Comparison of ENCODE assay signal across 9 cellular contexts in the genomic region with DNA sequence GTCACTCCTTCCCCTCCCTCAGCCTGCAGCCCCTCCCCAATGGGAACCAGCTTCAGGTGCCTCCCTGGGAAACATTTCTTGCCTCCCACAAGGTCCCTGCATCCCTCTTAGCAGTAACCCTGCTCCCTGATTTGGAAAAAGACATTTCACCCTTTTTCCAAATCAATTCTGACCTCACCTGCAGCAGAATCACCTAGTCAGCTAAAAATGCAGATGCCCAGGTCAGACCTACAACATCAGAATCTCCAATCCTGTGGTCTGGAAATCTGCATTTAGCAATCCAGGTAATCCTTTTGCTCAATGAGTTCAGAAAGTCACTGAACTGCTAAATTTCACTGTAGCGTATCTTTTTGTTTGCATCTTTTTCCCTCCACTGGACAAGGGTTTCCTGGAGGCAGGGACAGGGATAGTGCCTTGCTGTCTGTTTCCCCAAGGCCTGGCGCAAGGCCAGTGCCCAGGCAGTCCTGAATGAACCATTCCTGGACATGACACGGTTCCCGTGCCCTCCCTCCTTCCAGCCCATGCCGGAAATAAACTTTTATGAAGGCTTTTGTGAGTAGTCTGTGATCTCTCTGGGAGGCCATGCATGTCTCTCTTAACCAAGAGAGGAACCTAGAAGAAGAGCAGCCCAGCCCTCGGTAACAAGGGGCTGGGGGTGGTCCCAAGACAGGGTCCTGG. TPM values are rescaled to one million over a fixed set of nuclear protein-coding genes. Genes with fewer than 3 reads are reported as not detected.
A peak's percentile ranks its signal among the peaks of the same experiment; 100 is the strongest.
DNase-seq lines count a peak whose midpoint lies in the region; ATAC-seq and TF ChIP-seq lines count a peak whose summit lies in the region.
"Had no signal": no experiment of that assay in that cellular context is flagged by ENCODE, and none has a peak within 500 bp of the region (broad histone marks: within the 10 kb centered on the region; RNA-seq: fewer than 3 reads in every experiment).

No MANE protein-coding gene starts in this region.

- H3K9me3 ChIP-seq in WERI-Rb-1 (ENCODE audit: severe bottlenecking) (no peaks in the 10 kb centered on the region), skeletal muscle tissue (ENCODE audit: control insufficient read depth in 3 of 3, low read length in 3 of 3) (no peaks in the 10 kb centered on the region)
- H3K9me3 ChIP-seq: Peyer's patch had no signal

- CTCF ChIA-PET in GM10248 (lab: Yijun Ruan, JAX), result interaction anchor here (1.1 to 1.3 kb wide), 2 partner anchors 9 to 10 kb away, joined by 3 read pairs; no protein-coding TSS in a partner anchor

- no peaks in the 10 kb centered on the region for H3K36me3 ChIP-seq in WERI-Rb-1
- no peaks in the 10 kb centered on the region for H3K36me3 ChIP-seq in skeletal muscle tissue (ENCODE audit: control insufficient read depth in 3 of 3, insufficient read depth in 3 of 3, low read length in 3 of 3)
- H3K36me3 ChIP-seq: Peyer's patch had no signal

- peak overlapping the region in 2 of 3 donors; percentile 20 to 50 for H3K9ac ChIP-seq in skeletal muscle tissue (ENCODE audit: low read depth in 1 of 3, low read length in 3 of 3)

- intact Hi-C loops in left cardiac atrium (cut with DNase I), result no loop called here

- TF ChIP-seq CTCF in WERI-Rb-1 (IDR thresholded peaks at IDR 0.05; ENCODE audit: low read depth, low read length) (no peak), GM10248 (IDR thresholded peaks at IDR 0.05; ENCODE audit: control extremely low read depth, extremely low read depth, low read depth, missing control alignments) (no peak), GM13977 (IDR thresholded peaks at IDR 0.05; ENCODE audit: extremely low read depth, insufficient read depth, missing control alignments) (no peak)

- H3K27ac ChIP-seq in WERI-Rb-1 (peak overlapping the region; percentile 95), skeletal muscle tissue (ENCODE audit: low read depth, low read length) (peak overlapping the region; percentile 74)

- H3K27me3 ChIP-seq in WERI-Rb-1 (ENCODE audit: insufficient read depth, low read depth, severe bottlenecking) (no peaks in the 10 kb centered on the region), skeletal muscle tissue (ENCODE audit: control insufficient read depth in 3 of 3, insufficient read depth in 3 of 3, low read length in 3 of 3) (no peaks in the 10 kb centered on the region)
- H3K27me3 ChIP-seq: Peyer's patch had no signal

- peak overlapping the region; percentile 21; the same call in 1 of the 2 replicates for H3K4me3 ChIP-seq in WERI-Rb-1 (ENCODE audit: low read depth, low read length)
- H3K4me3 ChIP-seq in skeletal muscle tissue (ENCODE audit: low read length in 3 of 3), result no peak overlapping the region
- H3K4me3 ChIP-seq: Peyer's patch had no signal

- POLR2A ChIA-PET in GM10248 (lab: Yijun Ruan, JAX), result no interaction called here

- H3K4me1 ChIP-seq in skeletal muscle tissue (ENCODE audit: control insufficient read depth in 3 of 3, insufficient read depth in 3 of 3, low read length in 3 of 3), result peaks cover 18 to 44% (median 24%) of the 10 kb centered on the region in 3 donors

- DNase-seq in H4 (ENCODE audit: low spot score) (peak; percentile 61), WERI-Rb-1 (no peak), left cardiac atrium (peak; percentile 80), GM10248 (ENCODE audit: extremely low spot score) (no peak), GM13977 (ENCODE audit: low spot score) (no peak), GM03348 (ENCODE audit: low spot score) (no peak)
- DNase-seq: Peyer's patch had no signal

- ATAC-seq in left cardiac atrium, result peak; percentile 81
- ATAC-seq in GM21390 (IDR thresholded peaks at IDR 0.05; ENCODE audit: unreplicated experiment), result no peak

- in situ Hi-C loops in GM13977 (cut with MboI; ENCODE audit: low pct_unique_long_range_greater_than_20kb, low sequenced_read_pairs, unreplicated experiment), result no loop called here

RNA-seq across cellular contexts. Expression of a gene that starts 44.0 kb away (rescaled TPM):
- total RNA-seq in H4 (2014; rRNA removed; shearing (Covaris generic)), result 0.50 and 0.53 TPM in 2 replicates
- 1 to 10 TPM; 3.8 to 6.7 TPM for total RNA-seq in left cardiac atrium
- 13.0 TPM for total RNA-seq in skeletal muscle tissue

Comparison
In these comparisons a context has a peak if more than half of its experiments do, and no peak if none do; other contexts are left out.
1. DNase-seq: peak in H4 (single experiment) and left cardiac atrium (single experiment); none in WERI-Rb-1 (single experiment), GM10248 (single experiment), GM13977 (single experiment) and GM03348 (single experiment).